In the genomic region with DNA sequence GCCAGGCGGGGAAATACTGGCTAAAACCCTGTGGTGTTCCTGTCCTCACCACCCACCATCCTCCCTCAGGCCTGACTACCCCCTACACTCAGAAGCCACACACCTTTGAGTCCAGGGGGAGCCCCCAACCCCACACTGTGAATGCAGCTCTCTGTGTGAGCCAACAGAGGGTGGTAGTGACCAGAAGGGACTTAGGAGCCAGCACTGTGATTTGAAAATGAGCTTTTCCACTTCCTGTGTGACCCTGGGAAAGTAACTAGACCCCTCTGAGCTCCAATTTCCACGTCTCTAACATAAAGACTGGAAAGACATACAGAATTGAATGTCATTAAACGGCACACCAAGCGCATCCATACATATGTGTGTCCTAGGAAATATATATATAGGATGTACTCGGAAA, we compare ENCODE assay signal across 2 cellular contexts.
TF ChIP-seq lines count a peak whose summit lies in the region.

No MANE protein-coding gene starts in this region.

TF ChIP-seq in HepG2, 621 proteins besides CTCF, POLR2A, EP300 and RAD21:
- TF ChIP-seq TEAD2 (CRISPR knock-in tag; IDR thresholded peaks at IDR 0.05) = no peak
- TF ChIP-seq ZNF660 (CRISPR knock-in tag; IDR thresholded peaks at IDR 0.05; ENCODE audit: borderline replicate concordance, low read depth) = no peak
- TF ChIP-seq STAG1 (CRISPR knock-in tag; IDR thresholded peaks at IDR 0.05) = peak; percentile 39
- no peak for TF ChIP-seq ATF7 (IDR thresholded peaks at IDR 0.05)
- no peak for TF ChIP-seq ATF7 (CRISPR knock-in tag; IDR thresholded peaks at IDR 0.05)
- peak; percentile 40; the same call in 1 of the 2 replicates for TF ChIP-seq ZNF768 (CRISPR knock-in tag; IDR thresholded peaks at IDR 0.05)
- no peak for TF ChIP-seq RFXAP (CRISPR knock-in tag; IDR thresholded peaks at IDR 0.05; ENCODE audit: borderline replicate concordance)
TF ChIP-seq in HepG2: peak in this region for 2.

TF ChIP-seq in H1, 55 proteins besides CTCF, POLR2A, EP300 and RAD21:
- peak; percentile 72 for TF ChIP-seq KDM1A (IDR thresholded peaks at IDR 0.05; ENCODE audit: borderline replicate concordance, low read length)
- no peak for TF ChIP-seq TBP (IDR thresholded peaks at IDR 0.05; ENCODE audit: low read depth, low read length)
TF ChIP-seq in H1: peak in this region for 1.
